1 cellular context compared by ENCODE assay signal in the genomic region with DNA sequence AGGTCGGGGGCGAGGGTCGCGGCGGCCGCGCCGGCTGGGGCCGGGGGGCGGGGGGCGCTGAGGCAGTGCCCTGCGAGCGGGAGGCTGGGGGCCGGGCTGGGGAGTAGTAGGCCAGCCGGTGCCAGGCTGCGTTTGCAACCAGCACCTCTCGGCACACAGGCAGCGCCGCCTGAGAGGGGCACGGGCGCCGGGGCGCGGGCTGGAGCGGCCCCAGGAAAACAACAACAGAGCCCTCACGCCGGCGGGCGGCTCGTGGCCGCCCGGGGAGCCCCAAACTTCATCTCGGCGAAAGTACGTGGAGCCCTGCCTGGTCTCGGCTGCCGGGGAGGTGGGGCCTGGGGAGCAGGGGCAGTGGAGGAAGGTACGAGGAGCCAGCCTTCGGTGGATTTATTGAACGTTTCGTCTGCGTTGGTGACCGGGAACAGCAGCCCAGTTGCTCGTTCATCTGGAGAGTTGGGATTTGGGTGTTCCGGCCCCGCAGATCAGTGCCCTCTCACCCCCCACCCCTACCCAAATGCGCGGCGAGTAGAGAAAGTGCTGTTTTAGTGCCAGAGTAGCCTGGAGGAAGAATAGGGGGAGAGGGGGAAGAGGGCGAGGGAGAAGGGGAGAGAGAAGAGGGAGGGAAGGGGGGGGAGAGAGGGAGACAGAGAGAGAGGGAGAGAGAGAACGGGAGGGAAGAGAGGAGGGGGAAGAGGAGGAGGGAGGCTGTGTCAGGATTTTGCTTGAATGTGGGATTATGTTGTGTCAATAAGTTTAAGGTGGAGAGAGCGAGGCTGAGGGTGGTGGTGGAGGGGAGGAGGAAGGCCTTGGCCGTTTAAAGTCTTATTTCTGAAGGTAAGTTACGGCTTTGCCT.
TF ChIP-seq lines count a peak whose summit lies in the region.

No MANE protein-coding gene starts in this region.

TF ChIP-seq in SK-N-SH treated with all-trans-retinoic acid at 6 μM for 48 hours, 23 proteins besides CTCF, POLR2A, EP300 and RAD21 (continued from another document):
- TF ChIP-seq POU6F1 (CRISPR knock-in tag; IDR thresholded peaks at IDR 0.05; ENCODE audit: borderline replicate concordance, low read depth) (no peak), ISL1 (CRISPR knock-in tag; IDR thresholded peaks at IDR 0.05) (no peak), OSR1 (CRISPR knock-in tag; IDR thresholded peaks at IDR 0.05) (no peak), PPARA (CRISPR knock-in tag; IDR thresholded peaks at IDR 0.05; ENCODE audit: borderline replicate concordance) (no peak)
